Comparison of ENCODE assay signal across 8 cellular contexts in genomic region chr14:89037065-89037464, GRCh38.
"Had no signal": no experiment of that assay in that cellular context is flagged by ENCODE, and none has a peak within 500 bp of the region (broad histone marks: within the 10 kb centered on the region; RNA-seq: fewer than 3 reads in every experiment).

No MANE protein-coding gene starts in this region.

- H3K9me3 Mint-ChIP-seq: HFFc6 had no signal

- H2AFZ ChIP-seq: GM23338 had no signal

- ATAC-seq: GM23338, HCT116 had no signal

- H3K27ac Mint-ChIP-seq: GM23338, HFFc6 had no signal

- H3K27ac ChIP-seq: HL-60 had no signal

- H3K4me3 ChIP-seq: GM23338, HAP-1 had no signal

- DNase-seq: H7, HFFc6, IMR-90, KBM-7 had no signal

- H3K36me3 ChIP-seq: HAP-1 had no signal

- H3K4me2 ChIP-seq: GM23338 had no signal

- H3K9me3 ChIP-seq: HAP-1 had no signal

- H3K4me3 Mint-ChIP-seq: GM23338, HFFc6 had no signal
